22 cellular contexts compared by ENCODE assay signal in the genomic region with DNA sequence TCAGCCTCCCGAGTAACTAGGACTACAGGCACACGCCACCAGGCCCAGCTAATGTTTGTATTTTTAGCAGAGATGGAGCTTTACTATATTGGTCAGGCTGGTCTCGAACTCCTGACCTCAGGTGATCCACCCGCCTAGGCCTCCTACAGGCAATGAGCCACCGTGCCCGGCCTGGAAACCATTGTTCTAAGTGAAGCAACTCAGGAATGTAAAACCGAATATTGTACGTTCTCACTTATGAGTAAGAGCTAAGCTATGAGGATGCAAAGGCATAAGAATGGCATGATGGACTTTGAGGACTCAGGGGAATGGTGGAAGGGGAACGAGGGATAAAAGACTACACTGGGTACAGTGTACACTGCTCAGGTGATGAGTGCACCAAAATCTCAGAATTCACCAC.
A peak's percentile ranks its signal among the peaks of the same experiment; 100 is the strongest.
DNase-seq lines count a peak whose midpoint lies in the region; ATAC-seq, FAIRE-seq and TF ChIP-seq lines count a peak whose summit lies in the region.
"Had no signal": no experiment of that assay in that cellular context is flagged by ENCODE, and none has a peak within 500 bp of the region (broad histone marks: within the 10 kb centered on the region; RNA-seq: fewer than 3 reads in every experiment).

No MANE protein-coding gene starts in this region.

- peaks cover 47% of the 10 kb centered on the region for H3K4me1 Mint-ChIP-seq in chondrocyte (ENCODE audit: low read depth)
- H3K4me1 Mint-ChIP-seq: CD4-positive, alpha-beta memory T cell; GM23338; H9 had no signal

- peak overlapping the region; percentile 27 for H3K27ac Mint-ChIP-seq in chondrocyte (ENCODE audit: unreplicated experiment)
- H3K27ac Mint-ChIP-seq: CD4-positive, alpha-beta memory T cell; GM23338; H9 had no signal

- DNase-seq in A172 (ENCODE audit: low spot score), result peak; percentile 62
- peak; percentile 62 for DNase-seq in Daoy (ENCODE audit: low read depth)
- peak; percentile 40 for DNase-seq in RCC 7860 (ENCODE audit: low spot score)
- no peak for DNase-seq in chondrocyte (ENCODE audit: low spot score)
- DNase-seq in NCI-H2029 (lab: John Stamatoyannopoulos, UW), result no peak
- no peak for DNase-seq in body of pancreas
- DNase-seq in glomerular visceral epithelial cell (ENCODE audit: extremely low spot score), result no peak
- DNase-seq in RKO (ENCODE audit: low spot score), result no peak
- DNase-seq: ACHN; C1 segment of cervical spinal cord; CD4-positive, alpha-beta memory T cell; COR-L47; DMS153; DND-41; EL; GDM1; H9 had no signal

- intact Hi-C loops in body of pancreas (cut with DNase I), result no loop called here

- H3K9me3 ChIP-seq in body of pancreas, result no peaks in the 10 kb centered on the region
- H3K9me3 ChIP-seq: A549 had no signal

- H3K9me3 Mint-ChIP-seq in chondrocyte (ENCODE audit: low read depth), result no peaks in the 10 kb centered on the region
- H3K9me3 Mint-ChIP-seq: H9 had no signal

- no peak for ATAC-seq in body of pancreas
- ATAC-seq: A549, GM12878, GM23338, HCT116 had no signal

- no peak overlapping the region for H3K4me3 Mint-ChIP-seq in chondrocyte (ENCODE audit: unreplicated experiment)
- H3K4me3 Mint-ChIP-seq: CD4-positive, alpha-beta memory T cell; GM23338; H9 had no signal

- no peak for TF ChIP-seq CTCF in chondrocyte (IDR thresholded peaks at IDR 0.05)
- no peak for TF ChIP-seq CTCF in body of pancreas (IDR thresholded peaks at IDR 0.05)

- H3K36me3 Mint-ChIP-seq in chondrocyte (ENCODE audit: low read depth), result no peaks in the 10 kb centered on the region
- H3K36me3 Mint-ChIP-seq: CD4-positive, alpha-beta memory T cell had no signal

- no peak for FAIRE-seq in RCC 7860 (lab: Jason Lieb, UNC)
- FAIRE-seq: A549, GM12878 had no signal

- no peaks in the 10 kb centered on the region for H3K36me3 ChIP-seq in body of pancreas (replicated peaks in 1 of 2; ENCODE audit: insufficient read depth in 1 of 2, low read depth in 2 of 2)

- H3K4me1 ChIP-seq in body of pancreas, result no peaks in the 10 kb centered on the region

- no peak overlapping the region for H3K27ac ChIP-seq in body of pancreas
- H3K27ac ChIP-seq: 22Rv1, A549 had no signal

- H3K27me3 ChIP-seq in body of pancreas, result no peaks in the 10 kb centered on the region

- WGBS in body of pancreas, 2 donors, result 74 to 77% methylated on average over 6 to 9 of the region's 9 CpGs

- TF ChIP-seq POLR2A in body of pancreas (IDR thresholded peaks at IDR 0.05), result no peak

- no peaks in the 10 kb centered on the region for H3K27me3 Mint-ChIP-seq in chondrocyte (ENCODE audit: low read depth)
- H3K27me3 Mint-ChIP-seq: CD4-positive, alpha-beta memory T cell had no signal

- no peak overlapping the region for H3K4me3 ChIP-seq in body of pancreas
- H3K4me3 ChIP-seq: A549, GM12878, GM23338 had no signal

Comparison
In these comparisons a context has a peak if more than half of its experiments do, and no peak if none do; other contexts are left out.
1. DNase-seq: peak in A172 (single experiment), Daoy (single experiment) and RCC 7860 (single experiment); none in chondrocyte (single experiment), NCI-H2029 (single experiment), body of pancreas (0 of 4), glomerular visceral epithelial cell (single experiment) and RKO (single experiment).